Comparison of ENCODE assay signal across 34 cellular contexts in genomic region chr10:2688958-2689357, GRCh38.
"Had no signal": no experiment of that assay in that cellular context is flagged by ENCODE, and none has a peak within 500 bp of the region (broad histone marks: within the 10 kb centered on the region; RNA-seq: fewer than 3 reads in every experiment).

No MANE protein-coding gene starts in this region.

- ATAC-seq: activated CD4-positive, alpha-beta T cell treated with anti-CD3 and anti-CD28 coated beads for 36 hours; activated CD4-positive, CD25-positive, alpha-beta regulatory T cell treated with anti-CD3 and anti-CD28 coated beads, Interleukin-2, amount 50 U/mL, for 24 hours; activated CD8-positive, alpha-beta memory T cell treated with anti-CD3 and anti-CD28 coated beads, Interleukin-2, amount 10 ng/mL, durations not matched to agents 7 days and 5 days; activated CD8-positive, alpha-beta T cell treated with anti-CD3 and anti-CD28 coated beads for 36 hours; activated CD8-positive, alpha-beta T cell treated with anti-CD3 and anti-CD28 coated beads, Interleukin-2, amount 10 ng/mL, durations not matched to agents 7 days and 5 days; T-cell; T-helper 17 cell; WTC11 had no signal

- FAIRE-seq: TTC549 had no signal

- H3K9me3 Mint-ChIP-seq: activated CD4-positive, alpha-beta memory T cell treated with anti-CD3 and anti-CD28 coated beads for 36 hours; activated CD4-positive, alpha-beta memory T cell treated with anti-CD3 and anti-CD28 coated beads, Interleukin-2, amount 10 ng/mL, durations not matched to agents 7 days and 5 days; activated CD4-positive, alpha-beta T cell treated with anti-CD3 and anti-CD28 coated beads, Interleukin-2, amount 10 ng/mL, durations not matched to agents 24 days and 14 days; activated CD4-positive, alpha-beta T cell treated with anti-CD3 and anti-CD28 coated beads, Interleukin-2, amount 10 ng/mL, durations not matched to agents 7 days and 5 days; activated CD8-positive, alpha-beta T cell treated with anti-CD3 and anti-CD28 coated beads for 36 hours; T-helper 2 cell treated with Interferon-gamma antibody and Interleukin-4, amounts not matched to agents 5 μg/mL and 100 μg/mL, for 36 hours had no signal

- DNase-seq: activated B cell treated with CpG ODN at 0.5 μM for 24 hours; activated CD4-positive, alpha-beta memory T cell treated with anti-CD3 and anti-CD28 coated beads for 36 hours; activated CD4-positive, alpha-beta memory T cell treated with anti-CD3 and anti-CD28 coated beads, Interleukin-2, amount 10 ng/mL, durations not matched to agents 7 days and 5 days; activated CD4-positive, alpha-beta T cell treated with anti-CD3 and anti-CD28 coated beads for 1 hour; activated CD4-positive, alpha-beta T cell treated with anti-CD3 and anti-CD28 coated beads for 36 hours; activated CD4-positive, alpha-beta T cell treated with anti-CD3 and anti-CD28 coated beads for 4 hours; activated CD4-positive, alpha-beta T cell treated with anti-CD3 and anti-CD28 coated beads for 48 hours; activated CD4-positive, alpha-beta T cell treated with anti-CD3 and anti-CD28 coated beads, Interleukin-2, amount 10 ng/mL, durations not matched to agents 24 days and 14 days; activated CD4-positive, alpha-beta T cell treated with anti-CD3 and anti-CD28 coated beads, Interleukin-2, amount 10 ng/mL, durations not matched to agents 7 days and 5 days; activated CD4-positive, alpha-beta T cell treated with anti-CD3 and anti-CD28 coated beads, Interleukin-2, amount 50 U/mL, for 1 hour; activated CD4-positive, alpha-beta T cell treated with anti-CD3 and anti-CD28 coated beads, Interleukin-2, amount 50 U/mL, for 4 hours; activated CD4-positive, alpha-beta T cell treated with anti-CD3 and anti-CD28 coated beads, Interleukin-2, amount 50 U/mL, for 48 hours; activated CD4-positive, CD25-positive, alpha-beta regulatory T cell; activated CD4-positive, CD25-positive, alpha-beta regulatory T cell treated with anti-CD3 and anti-CD28 coated beads, Interleukin-2, amount 50 U/mL, for 72 hours; activated CD8-positive, alpha-beta memory T cell treated with anti-CD3 and anti-CD28 coated beads for 24 hours; activated CD8-positive, alpha-beta memory T cell treated with anti-CD3 and anti-CD28 coated beads, Interleukin-2, amount 10 ng/mL, durations not matched to agents 7 days and 5 days; activated CD8-positive, alpha-beta memory T cell treated with anti-CD3 and anti-CD28 coated beads, Interleukin-2, amount 50 U/mL, for 4 hours; activated CD8-positive, alpha-beta memory T cell treated with anti-CD3 and anti-CD28 coated beads, Interleukin-2, amount 50 U/mL, for 48 hours; activated CD8-positive, alpha-beta T cell treated with anti-CD3 and anti-CD28 coated beads for 36 hours; activated CD8-positive, alpha-beta T cell treated with anti-CD3 and anti-CD28 coated beads, Interleukin-2, amount 10 ng/mL, durations not matched to agents 7 days and 5 days; activated T-cell treated with anti-CD3 and anti-CD28 coated beads for 4 hours; T-cell; T-helper 1 cell; T-helper 17 cell; T-helper 2 cell; T-helper 9 cell; T1000; WERI-Rb-1 had no signal

- H3K27ac ChIP-seq: VCaP, WERI-Rb-1 had no signal

- H3K27me3 Mint-ChIP-seq: activated CD4-positive, alpha-beta memory T cell treated with anti-CD3 and anti-CD28 coated beads, Interleukin-2, amount 10 ng/mL, durations not matched to agents 7 days and 5 days; activated CD4-positive, alpha-beta T cell treated with anti-CD3 and anti-CD28 coated beads, Interleukin-2, amount 10 ng/mL, durations not matched to agents 24 days and 14 days; activated CD4-positive, alpha-beta T cell treated with anti-CD3 and anti-CD28 coated beads, Interleukin-2, amount 10 ng/mL, durations not matched to agents 7 days and 5 days; activated CD8-positive, alpha-beta memory T cell treated with anti-CD3 and anti-CD28 coated beads, Interleukin-2, amount 10 ng/mL, durations not matched to agents 7 days and 5 days; activated CD8-positive, alpha-beta T cell treated with anti-CD3 and anti-CD28 coated beads for 36 hours had no signal

- H3K36me3 ChIP-seq: WERI-Rb-1 had no signal

- H3K36me3 Mint-ChIP-seq: activated CD4-positive, alpha-beta memory T cell treated with anti-CD3 and anti-CD28 coated beads for 36 hours; activated CD8-positive, alpha-beta memory T cell treated with anti-CD3 and anti-CD28 coated beads, Interleukin-2, amount 10 ng/mL, durations not matched to agents 7 days and 5 days; T-cell; WTC11 had no signal

- H3K27ac Mint-ChIP-seq: activated B cell treated with CpG ODN at 0.5 μM for 24 hours; activated CD4-positive, alpha-beta memory T cell treated with anti-CD3 and anti-CD28 coated beads for 36 hours; activated CD4-positive, alpha-beta memory T cell treated with anti-CD3 and anti-CD28 coated beads, Interleukin-2, amount 10 ng/mL, durations not matched to agents 7 days and 5 days; activated CD4-positive, alpha-beta T cell treated with anti-CD3 and anti-CD28 coated beads for 36 hours; activated CD4-positive, alpha-beta T cell treated with anti-CD3 and anti-CD28 coated beads, Interleukin-2, amount 10 ng/mL, durations not matched to agents 24 days and 14 days; activated CD4-positive, alpha-beta T cell treated with anti-CD3 and anti-CD28 coated beads, Interleukin-2, amount 10 ng/mL, durations not matched to agents 7 days and 5 days; activated CD8-positive, alpha-beta memory T cell treated with anti-CD3 and anti-CD28 coated beads, Interleukin-2, amount 10 ng/mL, durations not matched to agents 7 days and 5 days; activated CD8-positive, alpha-beta T cell treated with anti-CD3 and anti-CD28 coated beads for 36 hours; activated CD8-positive, alpha-beta T cell treated with anti-CD3 and anti-CD28 coated beads, Interleukin-2, amount 10 ng/mL, durations not matched to agents 7 days and 5 days; T-cell; T-helper 1 cell treated with Interleukin-12 subunit alpha and Interleukin-12 subunit beta and Interleukin-4 antibody, amounts not matched to agents 30 μg/mL and 1 μg/mL, for 36 hours; T-helper 17 cell; T-helper 2 cell treated with Interferon-gamma antibody and Interleukin-4, amounts not matched to agents 5 μg/mL and 100 μg/mL, for 36 hours; WTC11 had no signal

- H3K4me1 Mint-ChIP-seq: activated B cell treated with CpG ODN at 0.5 μM for 24 hours; activated CD4-positive, alpha-beta memory T cell treated with anti-CD3 and anti-CD28 coated beads, Interleukin-2, amount 10 ng/mL, durations not matched to agents 7 days and 5 days; activated CD4-positive, alpha-beta T cell treated with anti-CD3 and anti-CD28 coated beads for 36 hours; activated CD4-positive, alpha-beta T cell treated with anti-CD3 and anti-CD28 coated beads, Interleukin-2, amount 10 ng/mL, durations not matched to agents 24 days and 14 days; activated CD4-positive, alpha-beta T cell treated with anti-CD3 and anti-CD28 coated beads, Interleukin-2, amount 10 ng/mL, durations not matched to agents 7 days and 5 days; activated CD8-positive, alpha-beta memory T cell treated with anti-CD3 and anti-CD28 coated beads, Interleukin-2, amount 10 ng/mL, durations not matched to agents 7 days and 5 days; T-cell; T-helper 17 cell; WTC11 had no signal

- H3K4me3 Mint-ChIP-seq: activated B cell treated with CpG ODN at 0.5 μM for 24 hours; activated CD4-positive, alpha-beta memory T cell treated with anti-CD3 and anti-CD28 coated beads for 36 hours; activated CD4-positive, alpha-beta memory T cell treated with anti-CD3 and anti-CD28 coated beads, Interleukin-2, amount 10 ng/mL, durations not matched to agents 7 days and 5 days; activated CD4-positive, alpha-beta T cell treated with anti-CD3 and anti-CD28 coated beads for 36 hours; activated CD4-positive, alpha-beta T cell treated with anti-CD3 and anti-CD28 coated beads, Interleukin-2, amount 10 ng/mL, durations not matched to agents 24 days and 14 days; activated CD4-positive, alpha-beta T cell treated with anti-CD3 and anti-CD28 coated beads, Interleukin-2, amount 10 ng/mL, durations not matched to agents 7 days and 5 days; activated CD8-positive, alpha-beta memory T cell treated with anti-CD3 and anti-CD28 coated beads, Interleukin-2, amount 10 ng/mL, durations not matched to agents 7 days and 5 days; activated CD8-positive, alpha-beta T cell treated with anti-CD3 and anti-CD28 coated beads for 36 hours; activated CD8-positive, alpha-beta T cell treated with anti-CD3 and anti-CD28 coated beads, Interleukin-2, amount 10 ng/mL, durations not matched to agents 7 days and 5 days; T-cell; T-helper 1 cell treated with Interleukin-12 subunit alpha and Interleukin-12 subunit beta and Interleukin-4 antibody, amounts not matched to agents 30 μg/mL and 1 μg/mL, for 36 hours; T-helper 17 cell; T-helper 2 cell treated with Interferon-gamma antibody and Interleukin-4, amounts not matched to agents 5 μg/mL and 100 μg/mL, for 36 hours; WTC11 had no signal
